8 cellular contexts compared by ENCODE assay signal in the genomic region with DNA sequence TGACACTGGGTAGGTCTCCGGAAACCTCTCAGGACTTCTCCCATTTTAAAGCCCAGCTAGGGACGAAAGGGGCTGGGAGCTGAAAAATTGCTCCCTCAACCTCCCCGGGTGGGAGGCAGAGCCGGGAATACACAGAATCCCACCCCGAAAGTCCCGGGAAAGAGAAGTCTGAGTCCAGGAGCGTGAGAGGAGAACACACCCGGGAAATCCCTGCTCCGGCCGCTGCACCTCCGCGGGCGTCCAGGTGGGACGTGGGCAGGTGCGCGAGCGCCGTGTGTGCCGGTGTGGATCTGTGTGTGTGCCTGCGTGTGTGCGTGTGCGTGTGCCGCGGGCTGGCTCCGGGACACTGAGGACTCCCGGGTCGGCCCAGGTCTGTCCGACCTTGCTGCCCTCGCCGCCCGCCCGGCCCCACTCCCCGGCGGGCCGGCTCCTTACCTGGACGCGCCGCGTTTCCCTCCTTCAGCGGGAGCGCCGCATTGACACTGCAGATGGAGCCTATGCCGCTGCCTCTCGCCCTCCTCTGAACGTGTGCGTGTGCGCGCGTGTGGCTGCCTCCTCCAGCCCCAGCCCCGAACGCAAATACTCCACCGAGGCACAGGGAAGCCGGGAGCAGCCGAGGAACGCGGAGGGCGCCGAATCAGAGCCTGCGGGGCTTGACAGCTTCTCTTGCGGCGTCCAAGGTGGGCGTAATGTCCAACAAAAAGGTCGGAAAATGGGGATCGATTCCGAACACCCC. TPM values are rescaled to one million over a fixed set of nuclear protein-coding genes. Genes with fewer than 3 reads are reported as not detected.
A peak's percentile ranks its signal among the peaks of the same experiment; 100 is the strongest.
DNase-seq lines count a peak whose midpoint lies in the region.

Gene PLXNA4, minus strand, starts transcription at position 484 of the 736 bp plus-strand sequence. CDS start 67,777 bp downstream, outside the sequence.

- no peak for DNase-seq in T-helper 2 cell
- peak; percentile 14 for DNase-seq in activated naive CD8-positive, alpha-beta T cell treated with anti-CD3 and anti-CD28 coated beads for 36 hours
- DNase-seq in skeletal muscle cell (ENCODE audit: low read depth) = no peak
- no peak for DNase-seq in NCI-H2196 treated with DMSO at 0.1 percent for 48 hours (lab: John Stamatoyannopoulos, UW; ENCODE audit: unreplicated experiment)
- no peak for DNase-seq in MV-4-11 (lab: John Stamatoyannopoulos, UW)
- DNase-seq in islet precursor cell = no peak

- no peaks in the 10 kb centered on the region for H3K36me3 ChIP-seq in iPS-15b (ENCODE audit: control insufficient read depth, insufficient read depth, low read length)

- H3K4me1 ChIP-seq in iPS-15b (ENCODE audit: control insufficient read depth, insufficient read depth, low read length) = peaks cover 26% of the 10 kb centered on the region

- peak within 1 kb of the TSS; percentile 55 for H3K4me3 ChIP-seq in iPS-15b (ENCODE audit: low read depth, low read length)
- peak within 1 kb of the TSS; percentile 47 for H3K4me3 ChIP-seq in skeletal muscle cell (ENCODE audit: low read depth, low read length)

- H3K4me3 Mint-ChIP-seq in activated naive CD8-positive, alpha-beta T cell treated with anti-CD3 and anti-CD28 coated beads for 36 hours = peak within 1 kb of the TSS; percentile 44

- H3K4me1 Mint-ChIP-seq in activated naive CD8-positive, alpha-beta T cell treated with anti-CD3 and anti-CD28 coated beads for 36 hours = peaks cover 13% of the 10 kb centered on the region

- H3K9ac ChIP-seq in iPS-15b (ENCODE audit: low read depth, low read length) = no peak within 1 kb of the TSS

- H3K36me3 Mint-ChIP-seq in activated naive CD8-positive, alpha-beta T cell treated with anti-CD3 and anti-CD28 coated beads for 36 hours = no peaks in the 10 kb centered on the region

- H3K9me3 Mint-ChIP-seq in activated naive CD8-positive, alpha-beta T cell treated with anti-CD3 and anti-CD28 coated beads for 36 hours = no peaks in the 10 kb centered on the region

- H3K27ac Mint-ChIP-seq in activated naive CD8-positive, alpha-beta T cell treated with anti-CD3 and anti-CD28 coated beads for 36 hours = no peak within 1 kb of the TSS

- no peaks in the 10 kb centered on the region for H3K9me3 ChIP-seq in iPS-15b (ENCODE audit: control insufficient read depth, insufficient read depth, low read length)

- H3K27me3 Mint-ChIP-seq in activated naive CD8-positive, alpha-beta T cell treated with anti-CD3 and anti-CD28 coated beads for 36 hours = peaks cover 80% of the 10 kb centered on the region

- intact Hi-C loops in T-helper 2 cell treated with Interferon-gamma antibody and Interleukin-4, amounts not matched to agents 100 ng/mL and 5 ng/mL, for 36 hours (cut with micrococcal nuclease) = loop anchor here (1.0 kb wide), 1 partner anchor 182 kb away; no protein-coding TSS in a partner anchor

- H3K27me3 ChIP-seq in iPS-15b (ENCODE audit: control insufficient read depth, insufficient read depth, low read length) = peaks cover 87% of the 10 kb centered on the region

RNA-seq across cellular contexts. Expression of gene PLXNA4, which starts in this region (rescaled TPM):
- total RNA-seq in T-helper 2 cell treated with Interferon-gamma antibody and Interleukin-4, amounts not matched to agents 100 ng/mL and 5 ng/mL, for 36 hours = 10.6 and 13.3 TPM in 2 replicates
- under 1 TPM; 0.12 to 0.29 TPM for total RNA-seq in activated naive CD8-positive, alpha-beta T cell treated with anti-CD3 and anti-CD28 coated beads for 36 hours

Comparison
In these comparisons a context has a peak if more than half of its experiments do, and no peak if none do; other contexts are left out.
1. Peak in DNase-seq in activated naive CD8-positive, alpha-beta T cell treated with anti-CD3 and anti-CD28 coated beads for 36 hours; RNA of the gene not detected or under 1 TPM.